In genomic region chr9:20506631-20507030, GRCh38 we compare ENCODE assay signal across 29 cellular contexts.
"Had no signal": no experiment of that assay in that cellular context is flagged by ENCODE, and none has a peak within 500 bp of the region (broad histone marks: within the 10 kb centered on the region; RNA-seq: fewer than 3 reads in every experiment).

No MANE protein-coding gene starts in this region.

- H3K9me3 Mint-ChIP-seq: central memory CD8-positive, alpha-beta T cell; effector memory CD8-positive, alpha-beta T cell; immature natural killer cell; natural killer cell; stimulated activated effector memory CD8-positive, alpha-beta T cell treated with anti-CD3 and anti-CD28 coated beads, Interleukin-12 subunit alpha, Interleukin-12 subunit beta, amount 100 ng/mL, for 72 hours; stimulated activated naive CD8-positive, alpha-beta T cell treated with anti-CD3 and anti-CD28 coated beads, Interleukin-15, amount 100 ng/mL, for 72 hours had no signal

- H3K27ac ChIP-seq: adrenal gland, breast epithelium, hepatocyte, lower lobe of right lung, ovary, right lobe of liver, tibial nerve, WERI-Rb-1 had no signal

- ATAC-seq: effector memory CD8-positive, alpha-beta T cell; left lobe of liver; lower lobe of right lung; natural killer cell; right lobe of liver; stimulated activated effector memory CD8-positive, alpha-beta T cell treated with anti-CD3 and anti-CD28 coated beads, Interleukin-12 subunit alpha, Interleukin-12 subunit beta, amount 100 ng/mL, for 72 hours; stimulated activated naive CD8-positive, alpha-beta T cell treated with anti-CD3 and anti-CD28 coated beads, Interleukin-15, amount 100 ng/mL, for 72 hours had no signal

- H3K27me3 Mint-ChIP-seq: central memory CD8-positive, alpha-beta T cell; effector memory CD8-positive, alpha-beta T cell; stimulated activated naive CD8-positive, alpha-beta T cell treated with anti-CD3 and anti-CD28 coated beads, Interleukin-15, amount 100 ng/mL, for 72 hours had no signal

- H3K36me3 ChIP-seq: adrenal gland, breast epithelium, esophagus muscularis mucosa, lower lobe of right lung, ovary, right lobe of liver, tibial nerve, WERI-Rb-1 had no signal

- H3K4me3 ChIP-seq: adrenal gland, breast epithelium, dorsolateral prefrontal cortex, esophagus muscularis mucosa, hepatocyte, lower lobe of right lung, ovary, right lobe of liver, skin epidermis, tibial nerve had no signal

- H3K4me1 ChIP-seq: breast epithelium, lower lobe of right lung, right lobe of liver had no signal

- H3K9me3 ChIP-seq: adrenal gland, breast epithelium, esophagus muscularis mucosa, lower lobe of right lung, ovary, right lobe of liver, tibial nerve had no signal

- DNase-seq: activated CD4-positive, alpha-beta T cell treated with anti-CD3 and anti-CD28 coated beads for 1 hour; activated CD4-positive, alpha-beta T cell treated with anti-CD3 and anti-CD28 coated beads, Interleukin-2, amount 50 U/mL, for 4 hours; activated CD8-positive, alpha-beta memory T cell treated with anti-CD3 and anti-CD28 coated beads for 24 hours; activated CD8-positive, alpha-beta memory T cell treated with anti-CD3 and anti-CD28 coated beads, Interleukin-2, amount 50 U/mL, for 4 hours; activated naive CD4-positive, alpha-beta T cell treated with anti-CD3 and anti-CD28 coated beads, Interleukin-2, amount 50 U/mL, for 16 hours; activated T-cell treated with anti-CD3 and anti-CD28 coated beads, Interleukin-2, amount 50 U/mL, for 4 hours; adrenal gland; dorsolateral prefrontal cortex; effector memory CD8-positive, alpha-beta T cell; foreskin melanocyte; glutamatergic neuron; immature natural killer cell; lower lobe of right lung; mesendoderm; natural killer cell; ovary; right lobe of liver; stimulated activated CD4-positive, alpha-beta T cell treated with anti-CD3 and anti-CD28 coated beads, Interleukin-1b, Interleukin-23, amount 100 ng/mL, for 48 hours; stimulated activated naive CD8-positive, alpha-beta T cell treated with anti-CD3 and anti-CD28 coated beads, Interleukin-15, amount 100 ng/mL, for 72 hours; T-helper 1 cell; WERI-Rb-1 had no signal

- H3K27ac Mint-ChIP-seq: effector memory CD8-positive, alpha-beta T cell; immature natural killer cell; stimulated activated effector memory CD8-positive, alpha-beta T cell treated with anti-CD3 and anti-CD28 coated beads, Interleukin-12 subunit alpha, Interleukin-12 subunit beta, amount 100 ng/mL, for 72 hours had no signal

- H3K36me3 Mint-ChIP-seq: immature natural killer cell; natural killer cell; stimulated activated effector memory CD8-positive, alpha-beta T cell treated with anti-CD3 and anti-CD28 coated beads, Interleukin-12 subunit alpha, Interleukin-12 subunit beta, amount 100 ng/mL, for 72 hours had no signal

- H3K27me3 ChIP-seq: adrenal gland, breast epithelium, dorsolateral prefrontal cortex, esophagus muscularis mucosa, hepatocyte, ovary, right lobe of liver, tibial nerve had no signal

- H3K4me3 Mint-ChIP-seq: activated T-cell treated with anti-CD3 and anti-CD28 coated beads, Interleukin-2, amount 50 U/mL, for 4 hours; central memory CD8-positive, alpha-beta T cell; effector memory CD8-positive, alpha-beta T cell; immature natural killer cell; natural killer cell; stimulated activated effector memory CD8-positive, alpha-beta T cell treated with anti-CD3 and anti-CD28 coated beads, Interleukin-12 subunit alpha, Interleukin-12 subunit beta, amount 100 ng/mL, for 72 hours; stimulated activated naive CD8-positive, alpha-beta T cell treated with anti-CD3 and anti-CD28 coated beads, Interleukin-15, amount 100 ng/mL, for 72 hours had no signal
